ENCODE assay signal across 10 cellular contexts in the genomic region with DNA sequence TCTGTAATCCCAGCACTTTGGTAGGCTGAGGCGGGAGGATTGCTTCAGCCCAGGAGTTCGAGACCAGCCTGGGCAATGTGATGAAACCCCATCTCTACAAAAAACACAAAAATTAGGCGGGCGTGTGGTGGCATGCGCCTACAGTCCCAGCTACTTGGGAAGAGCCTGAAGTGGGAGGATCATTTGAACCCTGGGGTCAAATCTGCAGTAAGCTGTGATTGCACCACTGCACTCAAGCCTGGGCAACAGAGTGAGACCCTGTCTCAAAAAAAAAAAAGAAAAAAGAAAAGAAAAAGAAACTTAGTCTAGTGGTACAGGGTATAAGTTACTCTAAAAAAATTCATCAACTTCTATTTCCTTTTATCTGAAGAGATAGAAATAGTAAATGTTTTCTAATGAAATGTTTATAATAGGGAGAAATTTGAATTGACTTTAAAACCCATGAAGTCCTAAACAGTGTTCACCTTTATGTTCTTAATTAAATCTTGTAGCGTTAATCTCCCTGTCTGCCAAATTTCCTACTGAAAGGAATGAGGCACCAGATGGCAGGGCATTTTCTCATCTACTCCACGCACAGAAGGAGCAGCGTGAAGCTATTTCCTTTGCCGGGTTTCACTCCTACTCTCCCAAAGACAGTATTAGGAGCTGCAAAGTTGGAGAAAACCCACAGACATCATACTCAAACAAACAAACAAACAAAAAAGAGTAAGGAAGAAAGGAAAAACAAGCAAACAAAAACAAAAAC. TPM values are rescaled to one million over a fixed set of nuclear protein-coding genes. Genes with fewer than 3 reads are reported as not detected.
DNase-seq lines count a peak whose midpoint lies in the region; ATAC-seq and TF ChIP-seq lines count a peak whose summit lies in the region.
"Had no signal": no experiment of that assay in that cellular context is flagged by ENCODE, and none has a peak within 500 bp of the region (broad histone marks: within the 10 kb centered on the region; RNA-seq: fewer than 3 reads in every experiment).

No MANE protein-coding gene starts in this region.

- H3K27me3 ChIP-seq in NT2/D1 (ENCODE audit: insufficient read depth, insufficient read length) (no peaks in the 10 kb centered on the region), right atrium auricular region (no peaks in the 10 kb centered on the region)
- H3K27me3 ChIP-seq: esophagus muscularis mucosa, suprapubic skin had no signal

- no peak overlapping the region for H3K27ac Mint-ChIP-seq in activated naive CD4-positive, alpha-beta T cell treated with anti-CD3 and anti-CD28 coated beads for 36 hours
- H3K27ac Mint-ChIP-seq in stimulated activated effector memory CD8-positive, alpha-beta T cell treated with anti-CD3 and anti-CD28 coated beads, Interleukin-12 subunit alpha, Interleukin-12 subunit beta, amount 100 ng/mL, for 72 hours: peak overlapping the region; percentile 87

- peak overlapping the region; percentile 46 for H3K9ac ChIP-seq in NT2/D1 (ENCODE audit: insufficient read length, low read depth)

- H3K36me3 ChIP-seq in NT2/D1 (ENCODE audit: insufficient read depth, insufficient read length, low read length): peaks cover 42% of the 10 kb centered on the region
- H3K36me3 ChIP-seq in right atrium auricular region: no peaks in the 10 kb centered on the region
- H3K36me3 ChIP-seq: esophagus muscularis mucosa, suprapubic skin had no signal

- CTCF ChIA-PET in activated naive CD4-positive, alpha-beta T cell treated with anti-CD3 and anti-CD28 coated beads for 36 hours (lab: Charles Lee): interaction anchor here (0.6 to 1.6 kb wide), 3 partner anchors 10 to 169 kb away, joined by 3 to 4 read pairs (median 4); no protein-coding TSS in a partner anchor

- H3K4me1 ChIP-seq in NT2/D1 (ENCODE audit: insufficient read depth, insufficient read length): peaks cover 2% of the 10 kb centered on the region
- H3K4me1 ChIP-seq in right atrium auricular region: peaks cover 0 to 13% of the 10 kb centered on the region in 2 donors

- no peak for DNase-seq in activated naive CD4-positive, alpha-beta T cell treated with anti-CD3 and anti-CD28 coated beads for 36 hours
- no peak for DNase-seq in activated naive CD4-positive, alpha-beta T cell (lab: John Stamatoyannopoulos, UW)
- DNase-seq in NT2/D1 (ENCODE audit: low read depth, low spot score) (no peak), dermis blood vessel endothelial cell (peak; percentile 24), GM20000 (ENCODE audit: low spot score) (no peak), right atrium auricular region (ENCODE audit: low spot score) (no peak)
- no peak for DNase-seq in stimulated activated effector memory CD8-positive, alpha-beta T cell treated with anti-CD3 and anti-CD28 coated beads, Interleukin-12 subunit alpha, Interleukin-12 subunit beta, amount 100 ng/mL, for 72 hours (ENCODE audit: low spot score in 2 of 2)

- TF ChIP-seq CTCF in GM20000 (IDR thresholded peaks at IDR 0.05; ENCODE audit: extremely low read depth, missing control alignments) (no peak), right atrium auricular region (IDR thresholded peaks at IDR 0.05) (no peak)

- H3K9me3 Mint-ChIP-seq in activated naive CD4-positive, alpha-beta T cell treated with anti-CD3 and anti-CD28 coated beads for 36 hours: no peaks in the 10 kb centered on the region
- H3K9me3 Mint-ChIP-seq in stimulated activated effector memory CD8-positive, alpha-beta T cell treated with anti-CD3 and anti-CD28 coated beads, Interleukin-12 subunit alpha, Interleukin-12 subunit beta, amount 100 ng/mL, for 72 hours: no peaks in the 10 kb centered on the region

- no peak overlapping the region for H3K27ac ChIP-seq in right atrium auricular region
- H3K27ac ChIP-seq: esophagus muscularis mucosa, suprapubic skin had no signal

- H3K4me3 Mint-ChIP-seq in activated naive CD4-positive, alpha-beta T cell treated with anti-CD3 and anti-CD28 coated beads for 36 hours: peak overlapping the region; percentile 69
- H3K4me3 Mint-ChIP-seq in stimulated activated effector memory CD8-positive, alpha-beta T cell treated with anti-CD3 and anti-CD28 coated beads, Interleukin-12 subunit alpha, Interleukin-12 subunit beta, amount 100 ng/mL, for 72 hours: peak overlapping the region; percentile 81

- no peaks in the 10 kb centered on the region for H3K27me3 Mint-ChIP-seq in activated naive CD4-positive, alpha-beta T cell treated with anti-CD3 and anti-CD28 coated beads for 36 hours (ENCODE audit: low read depth)

- H3K4me3 ChIP-seq in NT2/D1 (ENCODE audit: insufficient read length, low read depth) (peak overlapping the region; percentile 9), right atrium auricular region (no peak overlapping the region)
- H3K4me3 ChIP-seq: esophagus muscularis mucosa, suprapubic skin had no signal

- H3K9me3 ChIP-seq in NT2/D1 (ENCODE audit: insufficient read depth, low read length) (no peaks in the 10 kb centered on the region), right atrium auricular region (no peaks in the 10 kb centered on the region)
- H3K9me3 ChIP-seq: esophagus muscularis mucosa, suprapubic skin had no signal

- no peak for ATAC-seq in stimulated activated effector memory CD8-positive, alpha-beta T cell treated with anti-CD3 and anti-CD28 coated beads, Interleukin-12 subunit alpha, Interleukin-12 subunit beta, amount 100 ng/mL, for 72 hours
- ATAC-seq in HG03354 (IDR thresholded peaks at IDR 0.05; ENCODE audit: poor library complexity, severe bottlenecking, unreplicated experiment): no peak

- H3K4me1 Mint-ChIP-seq in activated naive CD4-positive, alpha-beta T cell treated with anti-CD3 and anti-CD28 coated beads for 36 hours (ENCODE audit: low read depth): peaks cover 19% of the 10 kb centered on the region
- peaks cover 26% of the 10 kb centered on the region for H3K4me1 Mint-ChIP-seq in stimulated activated effector memory CD8-positive, alpha-beta T cell treated with anti-CD3 and anti-CD28 coated beads, Interleukin-12 subunit alpha, Interleukin-12 subunit beta, amount 100 ng/mL, for 72 hours

- H3K36me3 Mint-ChIP-seq in activated naive CD4-positive, alpha-beta T cell treated with anti-CD3 and anti-CD28 coated beads for 36 hours (ENCODE audit: low read depth): peaks cover 28% of the 10 kb centered on the region
- H3K36me3 Mint-ChIP-seq in stimulated activated effector memory CD8-positive, alpha-beta T cell treated with anti-CD3 and anti-CD28 coated beads, Interleukin-12 subunit alpha, Interleukin-12 subunit beta, amount 100 ng/mL, for 72 hours: peaks cover 58% of the 10 kb centered on the region

- intact Hi-C loops in activated naive CD4-positive, alpha-beta T cell treated with anti-CD3 and anti-CD28 coated beads for 36 hours (cut with micrococcal nuclease): no loop called here

RNA-seq across cellular contexts. Expression of a gene that starts 1.9 kb away (rescaled TPM):
- total RNA-seq in activated naive CD4-positive, alpha-beta T cell treated with anti-CD3 and anti-CD28 coated beads for 36 hours: 100 to 1,000 TPM; 117 to 118 TPM
- total RNA-seq in dermis blood vessel endothelial cell (13.4 and 31.2 TPM in 2 replicates), right atrium auricular region (not detected)
- total RNA-seq: esophagus muscularis mucosa had no signal

RNA-seq across cellular contexts. Expression of a gene that starts 8.2 kb away (rescaled TPM):
- total RNA-seq in activated naive CD4-positive, alpha-beta T cell treated with anti-CD3 and anti-CD28 coated beads for 36 hours: 10 to 100 TPM; 13.7 to 14.5 TPM
- 10.7 and 13.9 TPM in 2 replicates for total RNA-seq in dermis blood vessel endothelial cell
- 1 to 10 TPM; 7.8 to 8.7 TPM for total RNA-seq in right atrium auricular region

RNA-seq across cellular contexts. Expression of a gene that starts 23.4 kb away (rescaled TPM):
- total RNA-seq in activated naive CD4-positive, alpha-beta T cell treated with anti-CD3 and anti-CD28 coated beads for 36 hours: 10 to 100 TPM; 14.8 to 16.6 TPM
- total RNA-seq in dermis blood vessel endothelial cell (25.9 and 34.1 TPM in 2 replicates), right atrium auricular region (1 to 10 TPM; 3.5 to 4.8 TPM)

Comparison
In these comparisons a context has a peak if more than half of its experiments do, and no peak if none do; other contexts are left out.
1. RNA of a gene that starts 1.9 kb away (total RNA-seq): 117 to 118 TPM in activated naive CD4-positive, alpha-beta T cell treated with anti-CD3 and anti-CD28 coated beads for 36 hours and 13.4 to 31.2 TPM in dermis blood vessel endothelial cell; not detected in right atrium auricular region; every median in the first group is over 10 times any median in the second.